ENCODE assay signal across 38 cellular contexts in the genomic region with DNA sequence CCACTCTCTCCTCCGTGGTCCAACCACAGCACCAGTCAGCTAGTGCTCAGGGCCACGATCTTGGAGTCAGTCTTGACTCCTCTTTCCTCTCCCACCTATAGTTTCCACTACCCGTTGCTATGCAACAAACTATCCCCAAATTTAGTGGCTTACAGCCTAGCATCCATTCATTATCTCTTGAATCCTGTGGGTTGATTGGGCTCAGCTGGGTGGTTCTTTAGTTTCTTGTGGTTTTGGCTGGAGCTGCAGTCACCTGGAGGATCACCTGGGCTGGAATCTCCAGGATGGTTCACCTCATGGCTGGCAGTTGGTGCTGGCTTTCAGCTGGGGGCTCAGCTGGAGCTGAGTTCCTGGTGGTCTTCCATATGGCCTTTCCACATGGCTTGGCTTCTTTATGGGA.
"Had no signal": no experiment of that assay in that cellular context is flagged by ENCODE, and none has a peak within 500 bp of the region (broad histone marks: within the 10 kb centered on the region; RNA-seq: fewer than 3 reads in every experiment).

No MANE protein-coding gene starts in this region.

- H3K27me3 ChIP-seq: adrenal gland, body of pancreas, brain microvascular endothelial cell, breast epithelium, cardiac muscle cell had no signal

- H3K4me1 ChIP-seq: adrenal gland, body of pancreas, breast epithelium had no signal

- H3K27ac ChIP-seq: adrenal gland, body of pancreas, brain microvascular endothelial cell, breast epithelium, cardiac muscle cell, VCaP had no signal

- H3K36me3 ChIP-seq: adrenal gland, brain microvascular endothelial cell, breast epithelium, cardiac muscle cell had no signal

- H3K27ac Mint-ChIP-seq: activated B cell treated with CpG ODN at 0.5 μM for 24 hours; activated CD4-positive, alpha-beta memory T cell treated with anti-CD3 and anti-CD28 coated beads for 36 hours; activated CD4-positive, alpha-beta T cell treated with anti-CD3 and anti-CD28 coated beads, Interleukin-2, amount 10 ng/mL, durations not matched to agents 24 days and 14 days; activated CD8-positive, alpha-beta T cell treated with anti-CD3 and anti-CD28 coated beads for 36 hours; activated naive CD4-positive, alpha-beta T cell treated with anti-CD3 and anti-CD28 coated beads for 36 hours; activated naive CD4-positive, alpha-beta T cell treated with anti-CD3 and anti-CD28 coated beads, Interleukin-2, amount 50 U/mL, for 72 hours; activated naive CD8-positive, alpha-beta T cell treated with anti-CD3 and anti-CD28 coated beads for 36 hours; activated T-cell treated with anti-CD3 and anti-CD28 coated beads, Interleukin-2, amount 50 U/mL, for 72 hours; activated T-helper 1 cell treated with anti-CD3 and anti-CD28 coated beads, Interleukin-12 subunit alpha, Interleukin-12 subunit beta, Interleukin-2, Interleukin-4 antibody, amounts not matched to agents 30 ng/mL and 10 ng/mL and 1 ng/mL, durations not matched to agents 14 hours and 24 hours and 36 hours; activated T-helper 17 cell treated with anti-CD3 and anti-CD28 coated beads, Interleukin-2, amount 50 U/mL, for 72 hours; T-helper 1 cell treated with Interleukin-12 subunit alpha and Interleukin-12 subunit beta and Interleukin-4 antibody, amounts not matched to agents 30 μg/mL and 1 μg/mL, for 36 hours; T-helper 2 cell treated with Interferon-gamma antibody and Interleukin-4, amounts not matched to agents 5 μg/mL and 100 μg/mL, for 36 hours had no signal

- DNase-seq: activated B cell treated with CpG ODN at 0.5 μM for 24 hours; activated CD4-positive, alpha-beta memory T cell treated with anti-CD3 and anti-CD28 coated beads for 36 hours; activated CD4-positive, alpha-beta T cell treated with anti-CD3 and anti-CD28 coated beads for 4 hours; activated CD4-positive, alpha-beta T cell treated with anti-CD3 and anti-CD28 coated beads, Interleukin-2, amount 10 ng/mL, durations not matched to agents 24 days and 14 days; activated CD4-positive, alpha-beta T cell treated with anti-CD3 and anti-CD28 coated beads, Interleukin-2, amount 50 U/mL, for 1 hour; activated CD4-positive, alpha-beta T cell treated with anti-CD3 and anti-CD28 coated beads, Interleukin-2, amount 50 U/mL, for 4 hours; activated CD4-positive, CD25-positive, alpha-beta regulatory T cell treated with anti-CD3 and anti-CD28 coated beads, Interleukin-2, amount 50 U/mL, for 72 hours; activated CD8-positive, alpha-beta memory T cell treated with anti-CD3 and anti-CD28 coated beads, Interleukin-2, amount 50 U/mL, for 4 hours; activated CD8-positive, alpha-beta T cell treated with anti-CD3 and anti-CD28 coated beads for 36 hours; activated effector memory CD4-positive, alpha-beta T cell treated with anti-CD3 and anti-CD28 coated beads, Interleukin-2, amount 50 U/mL, for 16 hours; activated gamma-delta T cell treated with Interleukin-2 at 50 U/mL for 16 hours; activated naive CD4-positive, alpha-beta T cell; activated naive CD4-positive, alpha-beta T cell treated with anti-CD3 and anti-CD28 coated beads for 36 hours; activated naive CD4-positive, alpha-beta T cell treated with anti-CD3 and anti-CD28 coated beads, Interleukin-2, amount 50 U/mL, for 16 hours; activated naive CD8-positive, alpha-beta T cell treated with anti-CD3 and anti-CD28 coated beads for 36 hours; activated T-cell treated with anti-CD3 and anti-CD28 coated beads for 4 hours; activated T-cell treated with anti-CD3 and anti-CD28 coated beads, Interleukin-2, amount 50 U/mL, for 1 hour; activated T-cell treated with anti-CD3 and anti-CD28 coated beads, Interleukin-2, amount 50 U/mL, for 4 hours; activated T-cell treated with anti-CD3 and anti-CD28 coated beads, Interleukin-2, amount 50 U/mL, for 72 hours; amniotic stem cell; aorta; body of pancreas; brain microvascular endothelial cell; central memory CD4-positive, alpha-beta T cell; T-helper 1 cell; T-helper 2 cell; T-helper 9 cell had no signal

- H3K4me3 ChIP-seq: adrenal gland, body of pancreas, breast epithelium, cardiac muscle cell had no signal

- H3K27me3 Mint-ChIP-seq: activated CD4-positive, alpha-beta T cell treated with anti-CD3 and anti-CD28 coated beads, Interleukin-2, amount 10 ng/mL, durations not matched to agents 24 days and 14 days had no signal

- H3K4me3 Mint-ChIP-seq: activated B cell treated with CpG ODN at 0.5 μM for 24 hours; activated CD4-positive, alpha-beta memory T cell treated with anti-CD3 and anti-CD28 coated beads for 36 hours; activated CD4-positive, alpha-beta T cell treated with anti-CD3 and anti-CD28 coated beads, Interleukin-2, amount 10 ng/mL, durations not matched to agents 24 days and 14 days; activated CD8-positive, alpha-beta T cell treated with anti-CD3 and anti-CD28 coated beads for 36 hours; activated naive CD4-positive, alpha-beta T cell treated with anti-CD3 and anti-CD28 coated beads for 36 hours; activated naive CD8-positive, alpha-beta T cell treated with anti-CD3 and anti-CD28 coated beads for 36 hours; activated T-cell treated with anti-CD3 and anti-CD28 coated beads, Interleukin-2, amount 50 U/mL, for 4 hours; activated T-cell treated with anti-CD3 and anti-CD28 coated beads, Interleukin-2, amount 50 U/mL, for 72 hours; activated T-helper 1 cell treated with anti-CD3 and anti-CD28 coated beads, Interleukin-12 subunit alpha, Interleukin-12 subunit beta, Interleukin-2, Interleukin-4 antibody, amounts not matched to agents 30 ng/mL and 10 ng/mL and 1 ng/mL, durations not matched to agents 14 hours and 24 hours and 36 hours; activated T-helper 17 cell treated with anti-CD3 and anti-CD28 coated beads, Interleukin-2, amount 50 U/mL, for 72 hours; T-helper 1 cell treated with Interleukin-12 subunit alpha and Interleukin-12 subunit beta and Interleukin-4 antibody, amounts not matched to agents 30 μg/mL and 1 μg/mL, for 36 hours; T-helper 2 cell treated with Interferon-gamma antibody and Interleukin-4, amounts not matched to agents 5 μg/mL and 100 μg/mL, for 36 hours had no signal

- H3K36me3 Mint-ChIP-seq: activated CD4-positive, alpha-beta memory T cell treated with anti-CD3 and anti-CD28 coated beads for 36 hours; activated naive CD4-positive, alpha-beta T cell treated with anti-CD3 and anti-CD28 coated beads, Interleukin-2, amount 50 U/mL, for 72 hours; activated naive CD8-positive, alpha-beta T cell treated with anti-CD3 and anti-CD28 coated beads for 36 hours had no signal

- ATAC-seq: activated CD8-positive, alpha-beta T cell treated with anti-CD3 and anti-CD28 coated beads for 36 hours; activated naive CD4-positive, alpha-beta T cell treated with anti-CD3 and anti-CD28 coated beads, Interleukin-2, amount 50 U/mL, for 72 hours; activated T-cell treated with anti-CD3 and anti-CD28 coated beads, Interleukin-2, amount 50 U/mL, for 4 hours; activated T-cell treated with anti-CD3 and anti-CD28 coated beads, Interleukin-2, amount 50 U/mL, for 72 hours; activated T-helper 17 cell treated with anti-CD3 and anti-CD28 coated beads, Interleukin-2, amount 50 U/mL, for 72 hours; body of pancreas had no signal

- FAIRE-seq: astrocyte, TTC549 had no signal

- H3K9me3 ChIP-seq: adrenal gland, breast epithelium had no signal

- H3K9me3 Mint-ChIP-seq: activated B cell treated with CpG ODN at 0.5 μM for 24 hours; activated CD4-positive, alpha-beta memory T cell treated with anti-CD3 and anti-CD28 coated beads for 36 hours; activated CD4-positive, alpha-beta T cell treated with anti-CD3 and anti-CD28 coated beads, Interleukin-2, amount 10 ng/mL, durations not matched to agents 24 days and 14 days; activated CD8-positive, alpha-beta T cell treated with anti-CD3 and anti-CD28 coated beads for 36 hours; activated naive CD4-positive, alpha-beta T cell treated with anti-CD3 and anti-CD28 coated beads for 36 hours; activated naive CD4-positive, alpha-beta T cell treated with anti-CD3 and anti-CD28 coated beads, Interleukin-2, amount 50 U/mL, for 72 hours; activated naive CD8-positive, alpha-beta T cell treated with anti-CD3 and anti-CD28 coated beads for 36 hours; activated T-cell treated with anti-CD3 and anti-CD28 coated beads, Interleukin-2, amount 50 U/mL, for 4 hours; activated T-cell treated with anti-CD3 and anti-CD28 coated beads, Interleukin-2, amount 50 U/mL, for 72 hours; activated T-helper 1 cell treated with anti-CD3 and anti-CD28 coated beads, Interleukin-12 subunit alpha, Interleukin-12 subunit beta, Interleukin-2, Interleukin-4 antibody, amounts not matched to agents 30 ng/mL and 10 ng/mL and 1 ng/mL, durations not matched to agents 14 hours and 24 hours and 36 hours; activated T-helper 17 cell treated with anti-CD3 and anti-CD28 coated beads, Interleukin-2, amount 50 U/mL, for 72 hours; T-helper 1 cell treated with Interleukin-12 subunit alpha and Interleukin-12 subunit beta and Interleukin-4 antibody, amounts not matched to agents 30 μg/mL and 1 μg/mL, for 36 hours; T-helper 2 cell treated with Interferon-gamma antibody and Interleukin-4, amounts not matched to agents 5 μg/mL and 100 μg/mL, for 36 hours had no signal

- H3K4me1 Mint-ChIP-seq: activated B cell treated with CpG ODN at 0.5 μM for 24 hours; activated CD4-positive, alpha-beta T cell treated with anti-CD3 and anti-CD28 coated beads, Interleukin-2, amount 10 ng/mL, durations not matched to agents 24 days and 14 days; activated naive CD8-positive, alpha-beta T cell treated with anti-CD3 and anti-CD28 coated beads for 36 hours; activated T-helper 17 cell treated with anti-CD3 and anti-CD28 coated beads, Interleukin-2, amount 50 U/mL, for 72 hours had no signal
